1 cellular context compared by ENCODE assay signal in genomic region chrX:9724711-9725110, GRCh38.
TF ChIP-seq lines count a peak whose summit lies in the region.

No MANE protein-coding gene starts in this region.

TF ChIP-seq in K562, 482 proteins besides CTCF, POLR2A, EP300 and RAD21:
- no peak for TF ChIP-seq HCFC1 (IDR thresholded peaks at IDR 0.05; ENCODE audit: low read depth, low read length)
- TF ChIP-seq KAT8 (IDR thresholded peaks at IDR 0.05; ENCODE audit: low read depth) = no peak
- no peak for TF ChIP-seq TAF7 (tag; IDR thresholded peaks at IDR 0.05)
- no peak for TF ChIP-seq TRIM28 (IDR thresholded peaks at IDR 0.05)
- no peak for TF ChIP-seq ILF3 (IDR thresholded peaks at IDR 0.05; ENCODE audit: borderline replicate concordance)
- TF ChIP-seq PHF8 (IDR thresholded peaks at IDR 0.05; ENCODE audit: borderline replicate concordance, low read length) = no peak
- no peak for TF ChIP-seq ZBTB40 (IDR thresholded peaks at IDR 0.05)
- TF ChIP-seq ZBTB40 (CRISPR knock-in tag; IDR thresholded peaks at IDR 0.05) = no peak
- no peak for TF ChIP-seq ZBTB17 (CRISPR knock-in tag; IDR thresholded peaks at IDR 0.05)
